In the genomic region with DNA sequence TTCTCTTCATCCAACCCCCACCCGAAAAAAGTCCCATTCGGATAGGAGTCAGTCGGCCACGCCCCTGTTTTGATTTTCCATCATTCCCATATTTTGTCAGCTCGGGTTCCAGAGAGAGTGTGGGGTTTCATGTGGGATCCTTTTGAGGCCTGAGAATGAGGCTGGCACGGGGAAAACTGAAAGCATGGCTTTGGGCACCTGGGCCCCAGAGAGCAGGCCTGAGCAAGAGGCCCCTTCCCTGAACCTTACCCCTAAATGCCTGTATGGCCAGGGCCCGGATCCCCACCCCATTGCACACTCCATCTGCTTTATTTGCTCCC, we compare ENCODE assay signal across 8 cellular contexts. TPM values are rescaled to one million over a fixed set of nuclear protein-coding genes. Genes with fewer than 3 reads are reported as not detected.
DNase-seq lines count a peak whose midpoint lies in the region; ATAC-seq and TF ChIP-seq lines count a peak whose summit lies in the region.
"Had no signal": no experiment of that assay in that cellular context is flagged by ENCODE, and none has a peak within 500 bp of the region (broad histone marks: within the 10 kb centered on the region; RNA-seq: fewer than 3 reads in every experiment).

No MANE protein-coding gene starts in this region.

- H3K36me3 ChIP-seq in ascending aorta (no peaks in the 10 kb centered on the region), parathyroid adenoma (ENCODE audit: control insufficient read depth, insufficient read depth, low read length) (no peaks in the 10 kb centered on the region)

- H3K9me3 ChIP-seq in ascending aorta (no peaks in the 10 kb centered on the region), parathyroid adenoma (ENCODE audit: control insufficient read depth, low read length) (no peaks in the 10 kb centered on the region)

- H3K4me1 ChIP-seq in ascending aorta: peaks cover 0 to 37% of the 10 kb centered on the region in 2 donors
- no peaks in the 10 kb centered on the region for H3K4me1 ChIP-seq in parathyroid adenoma

- peaks cover 79% of the 10 kb centered on the region for H3K27me3 Mint-ChIP-seq in IgD-negative memory B cell

- H3K79me2 ChIP-seq in parathyroid adenoma: no peaks in the 10 kb centered on the region

- TF ChIP-seq CTCF in ascending aorta (IDR thresholded peaks at IDR 0.05) (no peak), parathyroid adenoma (IDR thresholded peaks at IDR 0.05) (no peak)

- peak overlapping the region in 3 of 4 donors; percentile 51 to 93 (median 67) for H3K4me3 Mint-ChIP-seq in IgD-negative memory B cell

- H2AFZ ChIP-seq in parathyroid adenoma: no peak overlapping the region

- H3K9ac ChIP-seq in parathyroid adenoma: no peak overlapping the region

- H3K36me3 Mint-ChIP-seq in IgD-negative memory B cell: no peaks in the 10 kb centered on the region

- no peaks in the 10 kb centered on the region for H3K27me3 ChIP-seq in ascending aorta
- H3K27me3 ChIP-seq in parathyroid adenoma (ENCODE audit: control insufficient read depth, insufficient read depth, low read length): no peaks in the 10 kb centered on the region

- ATAC-seq in GM19328 (IDR thresholded peaks at IDR 0.05; ENCODE audit: unreplicated experiment) (no peak), GM18519 (IDR thresholded peaks at IDR 0.05; ENCODE audit: low FRiP score, unreplicated experiment) (no peak)

- H3K9me3 Mint-ChIP-seq in IgD-negative memory B cell: no peaks in the 10 kb centered on the region

- DNase-seq in ascending aorta (ENCODE audit: low spot score in 2 of 2) (no peak), mesenteric fat pad (ENCODE audit: low spot score) (no peak)
- DNase-seq: cerebellar nuclear complex, NCI-H510A had no signal

- H3K4me1 Mint-ChIP-seq in IgD-negative memory B cell: peaks cover 28 to 61% (median 30%) of the 10 kb centered on the region in 3 donors

- intact Hi-C loops in ascending aorta (cut with DNase I): no loop called here

- peak overlapping the region; percentile 77 for H3K4me2 ChIP-seq in parathyroid adenoma (ENCODE audit: low read length)

- H3K4me3 ChIP-seq in ascending aorta (peak overlapping the region; percentile 67 to 75), parathyroid adenoma (ENCODE audit: low read depth, low read length) (peak overlapping the region; percentile 68)

- peak overlapping the region in 2 of 3 donors; percentile 87 to 92 for H3K27ac Mint-ChIP-seq in IgD-negative memory B cell

- peak overlapping the region; percentile 96 to 97 for H3K27ac ChIP-seq in ascending aorta
- H3K27ac ChIP-seq in parathyroid adenoma: no peak overlapping the region

RNA-seq across cellular contexts. Expression of gene HOXB4, which starts 4.6 kb away (rescaled TPM):
- 0.14 TPM for polyA plus RNA-seq in IgD-negative memory B cell
- total RNA-seq in ascending aorta (20.4 TPM), mesenteric fat pad (5.7 TPM)

RNA-seq across cellular contexts. Expression of gene HOXB3, which starts 7.3 kb away (rescaled TPM):
- 0.34 TPM for polyA plus RNA-seq in IgD-negative memory B cell
- total RNA-seq in ascending aorta (19.3 TPM), mesenteric fat pad (12.6 TPM)

RNA-seq across cellular contexts. Expression of gene HOXB5, which starts 10.9 kb away (rescaled TPM):
- polyA plus RNA-seq in IgD-negative memory B cell: not detected
- total RNA-seq in ascending aorta (0.53 TPM), mesenteric fat pad (2.0 TPM)

RNA-seq across cellular contexts. Expression of gene HOXB6, which starts 22.1 kb away (rescaled TPM):
- polyA plus RNA-seq in IgD-negative memory B cell: not detected
- total RNA-seq in ascending aorta: 5.1 TPM
- 8.9 TPM for total RNA-seq in mesenteric fat pad

RNA-seq across cellular contexts. Expression of gene HOXB7, which starts 28.1 kb away (rescaled TPM):
- not detected for polyA plus RNA-seq in IgD-negative memory B cell
- total RNA-seq in ascending aorta: 15.0 TPM
- 12.8 TPM for total RNA-seq in mesenteric fat pad
